Comparison of ENCODE assay signal across 26 cellular contexts in the genomic region with DNA sequence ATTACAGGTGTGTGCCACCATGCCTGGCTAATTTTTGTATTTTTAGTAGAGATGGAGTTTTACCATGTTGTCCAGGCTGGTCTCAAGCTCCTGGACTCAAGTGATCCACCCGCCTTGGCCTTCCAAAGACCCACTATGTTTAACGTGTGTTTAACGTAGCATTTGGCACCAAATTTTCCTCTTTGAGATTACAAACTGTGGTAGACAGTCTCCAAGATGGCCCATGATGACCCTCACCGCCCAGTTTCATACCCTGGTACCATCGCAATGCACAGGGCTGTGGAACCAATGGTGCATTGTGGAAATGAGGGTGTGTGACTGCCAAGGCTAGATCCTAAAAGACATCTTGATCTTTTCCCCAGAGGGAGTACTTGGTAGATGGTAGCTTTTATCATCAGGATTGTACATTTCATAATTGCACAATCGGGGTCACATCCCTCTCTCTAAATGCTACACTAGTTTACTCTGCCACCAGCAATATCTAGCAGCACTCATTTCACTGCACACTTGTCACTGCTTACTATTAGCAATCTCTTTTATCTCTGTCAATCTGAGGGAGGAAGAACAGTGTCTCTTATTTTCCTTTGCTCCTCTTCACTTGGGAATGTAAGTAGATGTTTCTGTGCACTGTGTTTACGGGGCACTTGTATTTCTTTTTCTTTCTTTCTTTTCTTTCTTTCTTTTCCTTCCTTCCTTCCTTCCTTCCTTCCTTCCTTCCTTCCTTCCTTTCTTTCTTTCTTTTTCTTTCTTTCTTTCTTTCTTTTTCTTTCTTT.
A peak's percentile ranks its signal among the peaks of the same experiment; 100 is the strongest.
DNase-seq lines count a peak whose midpoint lies in the region; ATAC-seq lines count a peak whose summit lies in the region.
"Had no signal": no experiment of that assay in that cellular context is flagged by ENCODE, and none has a peak within 500 bp of the region (broad histone marks: within the 10 kb centered on the region; RNA-seq: fewer than 3 reads in every experiment).

No MANE protein-coding gene starts in this region.

- intact Hi-C loops in posterior vena cava (cut with DNase I): no loop called here

- no peak overlapping the region for H3K27ac ChIP-seq in CD8-positive, alpha-beta memory T cell (ENCODE audit: low read depth, low read length)
- H3K27ac ChIP-seq: dorsolateral prefrontal cortex, HL-60, ovary, skin epidermis, suprapubic skin had no signal

- CTCF ChIA-PET in CD8-positive, alpha-beta memory T cell (lab: Charles Lee): no interaction called here
- CTCF ChIA-PET in activated CD8-positive, alpha-beta memory T cell treated with anti-CD3 and anti-CD28 coated beads, Interleukin-2, amount 10 ng/mL, durations not matched to agents 7 days and 5 days (lab: Charles Lee): no interaction called here

- H3K27ac Mint-ChIP-seq in T-helper 1 cell treated with Interleukin-12 subunit alpha and Interleukin-12 subunit beta and Interleukin-4 antibody, amounts not matched to agents 30 μg/mL and 1 μg/mL, for 36 hours: peak overlapping the region; percentile 29
- peak overlapping the region in 7 of 8 donors; percentile 49 to 91 (median 68) for H3K27ac Mint-ChIP-seq in CD8-positive, alpha-beta memory T cell
- peak overlapping the region; percentile 90 for H3K27ac Mint-ChIP-seq in central memory CD8-positive, alpha-beta T cell (ENCODE audit: low read depth)
- H3K27ac Mint-ChIP-seq in activated CD8-positive, alpha-beta memory T cell treated with anti-CD3 and anti-CD28 coated beads, Interleukin-2, amount 10 ng/mL, durations not matched to agents 7 days and 5 days: no peak overlapping the region
- H3K27ac Mint-ChIP-seq: activated CD4-positive, alpha-beta T cell treated with anti-CD3 and anti-CD28 coated beads for 36 hours had no signal

- no peaks in the 10 kb centered on the region for H3K27me3 Mint-ChIP-seq in T-helper 1 cell treated with Interleukin-12 subunit alpha and Interleukin-12 subunit beta and Interleukin-4 antibody, amounts not matched to agents 30 μg/mL and 1 μg/mL, for 36 hours (ENCODE audit: low read depth)
- no peaks in the 10 kb centered on the region for H3K27me3 Mint-ChIP-seq in CD8-positive, alpha-beta memory T cell
- H3K27me3 Mint-ChIP-seq in central memory CD8-positive, alpha-beta T cell: no peaks in the 10 kb centered on the region
- no peaks in the 10 kb centered on the region for H3K27me3 Mint-ChIP-seq in activated CD8-positive, alpha-beta memory T cell treated with anti-CD3 and anti-CD28 coated beads, Interleukin-2, amount 10 ng/mL, durations not matched to agents 7 days and 5 days
- H3K27me3 Mint-ChIP-seq: activated CD4-positive, alpha-beta T cell treated with anti-CD3 and anti-CD28 coated beads for 36 hours had no signal

- H3K4me1 ChIP-seq in CD8-positive, alpha-beta memory T cell (ENCODE audit: insufficient read depth, low read length): peaks cover 21% of the 10 kb centered on the region

- ATAC-seq in central memory CD8-positive, alpha-beta T cell (replicated peaks; ENCODE audit: extremely low read depth, poor library complexity, severe bottlenecking): no peak
- ATAC-seq in HG03025 (IDR thresholded peaks at IDR 0.05; ENCODE audit: low FRiP score, unreplicated experiment) (no peak), GM21723 (IDR thresholded peaks at IDR 0.05; ENCODE audit: unreplicated experiment) (no peak)
- no peak for ATAC-seq in activated CD8-positive, alpha-beta memory T cell treated with anti-CD3 and anti-CD28 coated beads, Interleukin-2, amount 10 ng/mL, durations not matched to agents 7 days and 5 days
- ATAC-seq: activated CD4-positive, alpha-beta T cell treated with anti-CD3 and anti-CD28 coated beads for 36 hours; left colon; mucosa of descending colon; PC-3; SK-N-SH treated with all-trans-retinoic acid at 6 μM for 48 hours had no signal

- peaks cover 15% of the 10 kb centered on the region for H3K36me3 Mint-ChIP-seq in T-helper 1 cell treated with Interleukin-12 subunit alpha and Interleukin-12 subunit beta and Interleukin-4 antibody, amounts not matched to agents 30 μg/mL and 1 μg/mL, for 36 hours (ENCODE audit: low read depth)
- H3K36me3 Mint-ChIP-seq in CD8-positive, alpha-beta memory T cell: peaks cover 0 to 42% (median 8%) of the 10 kb centered on the region in 3 donors
- peaks cover 14% of the 10 kb centered on the region for H3K36me3 Mint-ChIP-seq in central memory CD8-positive, alpha-beta T cell (ENCODE audit: insufficient read depth)
- H3K36me3 Mint-ChIP-seq in activated CD8-positive, alpha-beta memory T cell treated with anti-CD3 and anti-CD28 coated beads, Interleukin-2, amount 10 ng/mL, durations not matched to agents 7 days and 5 days: no peaks in the 10 kb centered on the region

- no peak overlapping the region for H3K4me3 Mint-ChIP-seq in T-helper 1 cell treated with Interleukin-12 subunit alpha and Interleukin-12 subunit beta and Interleukin-4 antibody, amounts not matched to agents 30 μg/mL and 1 μg/mL, for 36 hours
- H3K4me3 Mint-ChIP-seq in CD8-positive, alpha-beta memory T cell: peak overlapping the region in 1 of 7 donors; percentile 19
- no peak overlapping the region for H3K4me3 Mint-ChIP-seq in central memory CD8-positive, alpha-beta T cell
- H3K4me3 Mint-ChIP-seq in activated CD8-positive, alpha-beta memory T cell treated with anti-CD3 and anti-CD28 coated beads, Interleukin-2, amount 10 ng/mL, durations not matched to agents 7 days and 5 days: no peak overlapping the region
- H3K4me3 Mint-ChIP-seq: activated CD4-positive, alpha-beta T cell treated with anti-CD3 and anti-CD28 coated beads for 36 hours had no signal

- POLR2A ChIA-PET in CD8-positive, alpha-beta memory T cell (lab: Charles Lee): no interaction called here

- peaks cover 6% of the 10 kb centered on the region for H3K9me3 Mint-ChIP-seq in T-helper 1 cell treated with Interleukin-12 subunit alpha and Interleukin-12 subunit beta and Interleukin-4 antibody, amounts not matched to agents 30 μg/mL and 1 μg/mL, for 36 hours
- H3K9me3 Mint-ChIP-seq in CD8-positive, alpha-beta memory T cell: no peaks in the 10 kb centered on the region
- no peaks in the 10 kb centered on the region for H3K9me3 Mint-ChIP-seq in central memory CD8-positive, alpha-beta T cell
- no peaks in the 10 kb centered on the region for H3K9me3 Mint-ChIP-seq in activated CD8-positive, alpha-beta memory T cell treated with anti-CD3 and anti-CD28 coated beads, Interleukin-2, amount 10 ng/mL, durations not matched to agents 7 days and 5 days (ENCODE audit: low read depth)

- no peak overlapping the region for H3K4me3 ChIP-seq in CD8-positive, alpha-beta memory T cell (ENCODE audit: low read length)
- H3K4me3 ChIP-seq: dorsolateral prefrontal cortex, mucosa of descending colon, ovary, skin epidermis, suprapubic skin had no signal

- peaks cover 8% of the 10 kb centered on the region for H3K36me3 ChIP-seq in CD8-positive, alpha-beta memory T cell (ENCODE audit: insufficient read depth, low read length)
- H3K36me3 ChIP-seq: ovary, suprapubic skin had no signal

- no peaks in the 10 kb centered on the region for H3K27me3 ChIP-seq in CD8-positive, alpha-beta memory T cell (ENCODE audit: insufficient read depth, low read length, poor library complexity, severe bottlenecking)
- H3K27me3 ChIP-seq: dorsolateral prefrontal cortex, ovary, suprapubic skin had no signal

- DNase-seq in T-helper 1 cell (no peak), posterior vena cava (ENCODE audit: low spot score) (peak; percentile 2)
- peak in 1 of 5 donors; percentile 14 for DNase-seq in CD8-positive, alpha-beta memory T cell
- no peak for DNase-seq in central memory CD8-positive, alpha-beta T cell (ENCODE audit: low spot score in 2 of 2)
- DNase-seq in activated CD8-positive, alpha-beta memory T cell treated with anti-CD3 and anti-CD28 coated beads, Interleukin-2, amount 10 ng/mL, durations not matched to agents 7 days and 5 days: no peak
- DNase-seq: activated CD4-positive, alpha-beta T cell treated with anti-CD3 and anti-CD28 coated beads for 36 hours; activated naive CD4-positive, alpha-beta T cell treated with Interleukin-2 at 50 U/mL for 16 hours; left colon; mammary epithelial cell; MM.1S; NCI-H1417; NCI-H2029 treated with DMSO at 0.1 percent for 48 hours; NCI-H524; ovary; PC-3; Right ventricle myocardium superior; stimulated activated naive CD4-positive, alpha-beta T cell had no signal

- peaks cover 11% of the 10 kb centered on the region for H3K4me1 Mint-ChIP-seq in T-helper 1 cell treated with Interleukin-12 subunit alpha and Interleukin-12 subunit beta and Interleukin-4 antibody, amounts not matched to agents 30 μg/mL and 1 μg/mL, for 36 hours (ENCODE audit: low read depth)
- H3K4me1 Mint-ChIP-seq in CD8-positive, alpha-beta memory T cell: peaks cover 38 to 50% (median 39%) of the 10 kb centered on the region in 3 donors
- peaks cover 53% of the 10 kb centered on the region for H3K4me1 Mint-ChIP-seq in central memory CD8-positive, alpha-beta T cell
- peaks cover 11% of the 10 kb centered on the region for H3K4me1 Mint-ChIP-seq in activated CD8-positive, alpha-beta memory T cell treated with anti-CD3 and anti-CD28 coated beads, Interleukin-2, amount 10 ng/mL, durations not matched to agents 7 days and 5 days

- H3K9me3 ChIP-seq in CD8-positive, alpha-beta memory T cell (ENCODE audit: low read length): no peaks in the 10 kb centered on the region
- H3K9me3 ChIP-seq: mucosa of descending colon, ovary, suprapubic skin had no signal
